In the genomic region with DNA sequence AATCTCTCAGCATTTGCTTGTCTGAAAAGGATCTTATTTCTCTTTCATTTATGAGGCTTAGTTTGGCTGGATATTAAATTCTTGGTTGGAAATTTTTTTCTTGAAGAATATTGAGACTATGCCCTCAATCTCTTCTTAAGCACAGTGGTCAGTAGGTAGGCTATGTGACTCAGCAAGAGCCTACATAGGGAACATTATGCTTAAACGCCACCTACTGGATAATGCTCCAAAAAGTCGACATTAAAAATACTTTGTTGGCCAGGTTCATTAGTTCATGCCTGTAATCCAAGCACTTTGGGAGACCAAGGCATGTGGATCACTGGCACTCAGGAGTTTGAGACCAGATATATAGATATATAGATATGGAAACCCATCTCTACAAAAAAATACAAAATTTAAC, we compare ENCODE assay signal across 8 cellular contexts.
DNase-seq lines count a peak whose midpoint lies in the region; ATAC-seq and TF ChIP-seq lines count a peak whose summit lies in the region.

No MANE protein-coding gene starts in this region.

- no peaks in the 10 kb centered on the region for H3K36me3 ChIP-seq in adipocyte (ENCODE audit: control insufficient read depth, insufficient read depth, low read length, severe bottlenecking)
- H3K36me3 ChIP-seq in right lobe of liver: no peaks in the 10 kb centered on the region

- H3K9me3 ChIP-seq in adipocyte (ENCODE audit: control insufficient read depth, low read length) (peaks cover 20% of the 10 kb centered on the region), right lobe of liver (no peaks in the 10 kb centered on the region)

- H3K4me1 ChIP-seq in adipocyte (ENCODE audit: control insufficient read depth, insufficient read depth, low read length) (peaks cover 14% of the 10 kb centered on the region), right lobe of liver (no peaks in the 10 kb centered on the region)

- no peak for TF ChIP-seq POLR2A in right lobe of liver (IDR thresholded peaks at IDR 0.05)

- DNase-seq in ELR (ENCODE audit: low read depth): peak; percentile 80
- DNase-seq in Jurkat, Clone E6-1 (ENCODE audit: low read depth, low spot score): peak; percentile 37
- no peak for DNase-seq in adipocyte (ENCODE audit: low read depth)
- no peak for DNase-seq in right lobe of liver
- DNase-seq in AG08396 (ENCODE audit: low spot score): no peak
- no peak for DNase-seq in 8988T
- no peak for DNase-seq in T1000 (lab: John Stamatoyannopoulos, UW)
- no peak for DNase-seq in activated CD8-positive, alpha-beta memory T cell treated with anti-CD3 and anti-CD28 coated beads for 24 hours

- intact Hi-C loops in right lobe of liver (cut with DNase I): loop anchor here in 1 of 2 donors (10.0 kb wide), 1 partner anchor 608 kb away; no protein-coding TSS in a partner anchor

- peak; percentile 41 to 55 (median 52) for TF ChIP-seq CTCF in right lobe of liver (IDR thresholded peaks at IDR 0.05)

- 16% methylated on average over 2 of the region's 2 CpGs for WGBS in right lobe of liver (ENCODE audit: insufficient coverage, low coverage, low lambda C conversion rate, missing lambda C conversion rate)

- peak; percentile 87 to 93 (median 88) for ATAC-seq in right lobe of liver

- no peak overlapping the region for H3K9ac ChIP-seq in adipocyte (ENCODE audit: low read length)

- no peak overlapping the region for H3K27ac ChIP-seq in right lobe of liver

- H3K4me3 ChIP-seq in Jurkat, Clone E6-1 (ENCODE audit: low read length): no peak overlapping the region
- peak overlapping the region; percentile 22 for H3K4me3 ChIP-seq in adipocyte (ENCODE audit: low read length)
- no peak overlapping the region for H3K4me3 ChIP-seq in right lobe of liver

- H3K27me3 ChIP-seq in adipocyte (replicated peaks; ENCODE audit: control insufficient read depth, insufficient read depth, low read length) (no peaks in the 10 kb centered on the region), right lobe of liver (no peaks in the 10 kb centered on the region)

Comparison
In these comparisons a context has a peak if more than half of its experiments do, and no peak if none do; other contexts are left out.
1. DNase-seq: peak in ELR (single experiment) and Jurkat, Clone E6-1 (single experiment); none in adipocyte (single experiment), right lobe of liver (0 of 3), AG08396 (single experiment), 8988T (single experiment), T1000 (single experiment) and activated CD8-positive, alpha-beta memory T cell treated with anti-CD3 and anti-CD28 coated beads for 24 hours (single experiment).